ENCODE assay signal across 7 cellular contexts in the genomic region with DNA sequence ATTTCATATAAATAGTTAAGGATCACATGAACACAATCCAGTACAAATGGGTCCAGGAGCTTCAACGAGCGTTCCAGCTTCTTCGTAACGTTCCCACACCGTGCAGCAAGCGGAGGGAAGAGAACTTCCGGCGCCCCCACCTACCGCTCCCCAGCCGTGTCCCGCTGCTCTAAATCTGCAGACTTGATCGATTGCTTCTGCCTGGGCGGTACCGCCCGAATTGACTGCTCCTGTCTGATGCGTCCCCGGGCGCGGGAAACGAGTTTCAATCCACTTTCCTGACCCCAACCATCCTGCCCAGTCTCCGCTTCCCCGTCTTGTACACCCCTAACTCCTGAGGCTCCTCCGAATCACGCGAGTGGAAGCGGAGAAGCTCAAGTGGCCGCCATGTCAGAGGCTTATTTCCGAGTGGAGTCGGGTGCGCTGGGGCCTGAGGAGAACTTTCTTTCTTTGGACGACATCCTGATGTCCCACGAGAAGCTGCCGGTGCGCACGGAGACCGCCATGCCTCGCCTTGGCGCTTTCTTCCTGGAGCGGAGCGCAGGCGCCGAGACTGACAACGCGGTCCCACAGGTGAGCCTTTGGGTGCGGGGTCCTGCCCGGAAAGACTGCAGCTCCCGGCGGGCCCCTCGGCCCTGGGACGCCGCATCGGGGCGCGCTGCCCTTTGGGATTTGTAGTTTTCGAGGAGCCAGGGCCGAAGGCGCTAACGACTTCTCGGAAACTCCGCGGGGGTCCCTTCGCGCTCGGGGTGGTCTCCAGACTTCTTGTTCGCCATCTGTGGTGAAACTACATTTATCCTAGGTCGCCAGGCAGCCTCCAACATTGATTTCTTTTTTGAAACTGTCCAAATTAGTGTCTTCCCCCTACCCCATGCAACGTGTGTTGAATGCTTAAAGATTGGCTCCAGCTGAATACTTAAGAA. TPM values are rescaled to one million over a fixed set of nuclear protein-coding genes. Genes with fewer than 3 reads are reported as not detected.
DNase-seq lines count a peak whose midpoint lies in the region; ATAC-seq and TF ChIP-seq lines count a peak whose summit lies in the region.

A gene (plus strand): TSS at position 257 of the 923 bp plus-strand sequence. CDS start 131 bp downstream, at position 388.

- peak within 1 kb of the TSS; percentile 81 for H3K27ac ChIP-seq in hepatocyte

- peaks cover 12% of the 10 kb centered on the region for H3K27me3 Mint-ChIP-seq in T-helper 2 cell treated with Interferon-gamma antibody and Interleukin-4, amounts not matched to agents 5 μg/mL and 100 μg/mL, for 36 hours (ENCODE audit: low read depth)

- H3K27me3 ChIP-seq in hepatocyte = peaks cover 4% of the 10 kb centered on the region

- no peaks in the 10 kb centered on the region for H3K9me3 ChIP-seq in hepatocyte (ENCODE audit: low read depth)

- peaks cover 16% of the 10 kb centered on the region for H3K4me1 Mint-ChIP-seq in T-helper 2 cell treated with Interferon-gamma antibody and Interleukin-4, amounts not matched to agents 5 μg/mL and 100 μg/mL, for 36 hours (ENCODE audit: low read depth)

- no peaks in the 10 kb centered on the region for H4K20me1 ChIP-seq in hepatocyte (ENCODE audit: insufficient read depth, poor library complexity, severe bottlenecking)

- under 1% methylated on average over 66 of the region's 67 CpGs for WGBS in hepatocyte (ENCODE audit: low lambda C conversion rate, missing lambda C conversion rate)

- H3K27ac Mint-ChIP-seq in T-helper 2 cell treated with Interferon-gamma antibody and Interleukin-4, amounts not matched to agents 5 μg/mL and 100 μg/mL, for 36 hours = peak within 1 kb of the TSS; percentile 93

- peak within 1 kb of the TSS; percentile 62 for H3K4me3 ChIP-seq in astrocyte of the cerebellum (ENCODE audit: low read depth, low read length)
- peak within 1 kb of the TSS; percentile 97 for H3K4me3 ChIP-seq in hepatocyte

- in situ Hi-C loops in astrocyte of the cerebellum (cut with HindIII; ENCODE audit: low sequenced_read_pairs) = no loop called here

- peaks cover 6% of the 10 kb centered on the region for H3K9me3 Mint-ChIP-seq in T-helper 2 cell treated with Interferon-gamma antibody and Interleukin-4, amounts not matched to agents 5 μg/mL and 100 μg/mL, for 36 hours

- peak within 1 kb of the TSS; percentile 95 for H3K4me3 Mint-ChIP-seq in T-helper 2 cell treated with Interferon-gamma antibody and Interleukin-4, amounts not matched to agents 5 μg/mL and 100 μg/mL, for 36 hours

- ATAC-seq in GM18502 (IDR thresholded peaks at IDR 0.05; ENCODE audit: poor library complexity, unreplicated experiment) = peak; percentile 96
- peak; percentile 97 for ATAC-seq in HG02943 (IDR thresholded peaks at IDR 0.05; ENCODE audit: low read depth, unreplicated experiment)

- H3K9me2 ChIP-seq in hepatocyte (replicated peaks; ENCODE audit: insufficient read depth) = no peaks in the 10 kb centered on the region

- no peaks in the 10 kb centered on the region for H3K4me1 ChIP-seq in hepatocyte (ENCODE audit: insufficient read depth)

- TF ChIP-seq CTCF in astrocyte of the cerebellum (IDR thresholded peaks at IDR 0.05; ENCODE audit: low read depth, low read length, missing control alignments) = no peak
- no peak for TF ChIP-seq CTCF in hepatocyte (IDR thresholded peaks at IDR 0.05; ENCODE audit: poor library complexity)

- H3K79me2 ChIP-seq in hepatocyte = no peaks in the 10 kb centered on the region

- peak; percentile 1 for DNase-seq in NCI-H187 treated with DMSO at 0.1 percent for 48 hours (lab: John Stamatoyannopoulos, UW)
- DNase-seq in T-helper 2 cell treated with Interferon-gamma antibody and Interleukin-4, amounts not matched to agents 5 μg/mL and 100 μg/mL, for 36 hours (ENCODE audit: low spot score) = peak; percentile 87
- DNase-seq in astrocyte of the cerebellum (ENCODE audit: low read depth) = peak; percentile 67
- DNase-seq in hepatocyte (ENCODE audit: low spot score) = peak; percentile 89
- peak; percentile 94 for DNase-seq in retina

- H3K36me3 Mint-ChIP-seq in T-helper 2 cell treated with Interferon-gamma antibody and Interleukin-4, amounts not matched to agents 5 μg/mL and 100 μg/mL, for 36 hours (ENCODE audit: low read depth) = peaks cover 15% of the 10 kb centered on the region

- H3K36me3 ChIP-seq in hepatocyte (replicated peaks; ENCODE audit: insufficient read depth, low read depth) = no peaks in the 10 kb centered on the region

- H2AFZ ChIP-seq in hepatocyte = peak within 1 kb of the TSS; percentile 99

- H3K4me2 ChIP-seq in hepatocyte = peak within 1 kb of the TSS; percentile 82

RNA-seq across cellular contexts. Expression of the gene that starts here (rescaled TPM):
- 3.0 and 4.4 TPM in 2 replicates for total RNA-seq in hepatocyte
- polyA plus RNA-seq in hepatocyte = 2.1 and 3.7 TPM in 2 replicates

Comparison
In these comparisons a context has a peak if more than half of its experiments do, and no peak if none do; other contexts are left out.
1. Peak in every context shown above with its lines: DNase-seq, ATAC-seq, H3K4me3 ChIP-seq and H3K27ac ChIP-seq.
2. DNase-seq: peak in every context shown above with its lines; median percentile 94 in retina; 89 in hepatocyte; 87 in T-helper 2 cell treated with Interferon-gamma antibody and Interleukin-4, amounts not matched to agents 5 μg/mL and 100 μg/mL, for 36 hours; 67 in astrocyte of the cerebellum; 1 in NCI-H187 treated with DMSO at 0.1 percent for 48 hours.